In the genomic region with DNA sequence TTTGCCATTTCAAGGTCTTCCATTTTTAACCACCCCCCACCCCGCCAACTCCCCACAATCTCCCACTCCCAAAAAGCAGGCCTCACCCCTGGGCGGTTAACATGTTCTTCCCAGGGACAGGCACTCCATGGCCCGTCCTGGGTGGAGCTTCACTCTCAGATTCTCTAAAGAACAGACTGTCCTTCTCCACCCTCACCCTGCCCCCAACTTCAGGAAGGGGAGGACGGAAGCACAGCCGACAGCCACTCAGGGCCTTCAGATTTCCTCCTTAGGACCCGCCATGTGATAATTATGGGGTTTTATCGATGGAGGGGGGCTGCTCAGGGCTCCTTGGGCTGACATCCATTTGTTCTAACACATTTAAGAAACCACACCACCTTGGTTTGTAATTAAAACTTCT, we compare ENCODE assay signal across 14 cellular contexts.
DNase-seq lines count a peak whose midpoint lies in the region; ATAC-seq and TF ChIP-seq lines count a peak whose summit lies in the region.
"Had no signal": no experiment of that assay in that cellular context is flagged by ENCODE, and none has a peak within 500 bp of the region (broad histone marks: within the 10 kb centered on the region; RNA-seq: fewer than 3 reads in every experiment).

No MANE protein-coding gene starts in this region.

- ATAC-seq in left lung = peak; percentile 14
- no peak for ATAC-seq in esophagus mucosa
- no peak for ATAC-seq in HG02623 (IDR thresholded peaks at IDR 0.05; ENCODE audit: unreplicated experiment)

- H3K27ac Mint-ChIP-seq in activated T-cell treated with anti-CD3 and anti-CD28 coated beads, Interleukin-2, amount 50 U/mL, for 24 hours = no peak overlapping the region

- TF ChIP-seq EP300 in sigmoid colon (IDR thresholded peaks at IDR 0.05) = no peak

- no peak for TF ChIP-seq POLR2A in sigmoid colon (IDR thresholded peaks at IDR 0.05)

- no peaks in the 10 kb centered on the region for H3K36me3 Mint-ChIP-seq in activated T-cell treated with anti-CD3 and anti-CD28 coated beads, Interleukin-2, amount 50 U/mL, for 24 hours (ENCODE audit: low read depth)

- H3K9me3 ChIP-seq in colonic mucosa (no peaks in the 10 kb centered on the region), left lung (no peaks in the 10 kb centered on the region), sigmoid colon (no peaks in the 10 kb centered on the region)

- H3K27ac ChIP-seq in colonic mucosa (peak overlapping the region; percentile 28), left lung (peak overlapping the region; percentile 11 to 33), sigmoid colon (peak overlapping the region; percentile 83 to 91 (median 86))
- H3K27ac ChIP-seq: SK-N-MC had no signal

- peak; percentile 21 for DNase-seq in GM03348 (ENCODE audit: low spot score)
- DNase-seq in colonic mucosa = no peak
- no peak for DNase-seq in left lung
- DNase-seq in sigmoid colon = peak; percentile 90
- DNase-seq in activated T-cell treated with anti-CD3 and anti-CD28 coated beads, Interleukin-2, amount 50 U/mL, for 24 hours = no peak
- no peak for DNase-seq in NCI-H1436 (lab: John Stamatoyannopoulos, UW)
- DNase-seq: activated T-cell treated with anti-CD3 and anti-CD28 coated beads, Interleukin-2, amount 50 U/mL, for 48 hours; DMS79; NCI-H345; stimulated activated CD4-positive, alpha-beta T cell treated with anti-CD3 and anti-CD28 coated beads, Interleukin-1b, Interleukin-23, amount 100 ng/mL, for 48 hours; stimulated activated naive CD4-positive, alpha-beta T cell treated with Interleukin-2 at 50 U/mL for 16 hours had no signal

- H3K9me3 Mint-ChIP-seq in activated T-cell treated with anti-CD3 and anti-CD28 coated beads, Interleukin-2, amount 50 U/mL, for 24 hours = no peaks in the 10 kb centered on the region

- no peak overlapping the region for H3K4me3 Mint-ChIP-seq in activated T-cell treated with anti-CD3 and anti-CD28 coated beads, Interleukin-2, amount 50 U/mL, for 24 hours

- H3K27me3 Mint-ChIP-seq in activated T-cell treated with anti-CD3 and anti-CD28 coated beads, Interleukin-2, amount 50 U/mL, for 24 hours = no peaks in the 10 kb centered on the region

- WGBS in sigmoid colon, 2 donors = 76 to 77% methylated on average over 7 of the region's 7 CpGs

- H3K9ac ChIP-seq in colonic mucosa (ENCODE audit: low read depth in 2 of 2, low read length in 2 of 2) = no peak overlapping the region

- H3K4me1 ChIP-seq in colonic mucosa (peaks cover 14% of the 10 kb centered on the region), left lung (peaks cover 15 to 26% of the 10 kb centered on the region in 2 donors), sigmoid colon (peaks cover 0 to 92% (median 80%) of the 10 kb centered on the region in 4 donors)

- TF ChIP-seq CTCF in colonic mucosa (IDR thresholded peaks at IDR 0.05) = no peak
- TF ChIP-seq CTCF in left lung (IDR thresholded peaks at IDR 0.05) = no peak
- no peak for TF ChIP-seq CTCF in sigmoid colon (IDR thresholded peaks at IDR 0.05)

- no peaks in the 10 kb centered on the region for H3K4me1 Mint-ChIP-seq in activated T-cell treated with anti-CD3 and anti-CD28 coated beads, Interleukin-2, amount 50 U/mL, for 24 hours (ENCODE audit: low read depth)

- no peaks in the 10 kb centered on the region for H3K27me3 ChIP-seq in colonic mucosa
- no peaks in the 10 kb centered on the region for H3K27me3 ChIP-seq in left lung
- H3K27me3 ChIP-seq in sigmoid colon = no peaks in the 10 kb centered on the region

- H3K4me3 ChIP-seq in colonic mucosa (no peak overlapping the region), left lung (no peak overlapping the region), sigmoid colon (no peak overlapping the region)
- H3K4me3 ChIP-seq: SK-N-MC had no signal

- no peaks in the 10 kb centered on the region for H3K36me3 ChIP-seq in colonic mucosa
- no peaks in the 10 kb centered on the region for H3K36me3 ChIP-seq in left lung
- H3K36me3 ChIP-seq in sigmoid colon = no peaks in the 10 kb centered on the region

- intact Hi-C loops in colonic mucosa (cut with DNase I) (no loop called here), left lung (cut with DNase I) (no loop called here), sigmoid colon (cut with DNase I) (loop anchor here (5.0 kb wide), 1 partner anchor 44 kb away; no protein-coding TSS in a partner anchor)

Comparison
In these comparisons a context has a peak if more than half of its experiments do, and no peak if none do; other contexts are left out.
1. DNase-seq: peak in GM03348 (single experiment) and sigmoid colon (single experiment); none in colonic mucosa (single experiment), left lung (0 of 2), activated T-cell treated with anti-CD3 and anti-CD28 coated beads, Interleukin-2, amount 50 U/mL, for 24 hours (single experiment) and NCI-H1436 (single experiment).
2. H3K27ac ChIP-seq: peak in every context shown above with its lines; median percentile 86 in sigmoid colon; 28 in colonic mucosa; 22 in left lung.